In the genomic region with DNA sequence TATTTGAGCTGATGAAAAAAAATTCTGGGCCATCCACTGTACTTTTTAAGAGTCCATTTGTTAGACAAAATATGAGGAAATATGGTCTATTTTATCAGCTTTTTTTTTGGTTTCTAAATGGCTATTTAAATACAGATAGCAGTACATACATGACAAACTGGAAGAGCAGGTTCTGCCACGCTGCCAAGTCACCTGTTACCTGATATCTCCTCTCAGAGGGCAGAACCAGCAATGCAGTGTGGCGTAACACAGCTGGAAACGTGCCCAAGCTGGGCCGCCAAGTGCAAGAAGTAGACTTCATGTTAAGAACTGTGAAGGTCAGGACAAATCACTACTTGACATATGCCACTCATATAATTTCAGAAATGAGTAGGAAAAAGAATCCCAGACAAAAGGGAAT, we compare ENCODE assay signal across 15 cellular contexts. TPM values are rescaled to one million over a fixed set of nuclear protein-coding genes. Genes with fewer than 3 reads are reported as not detected.
DNase-seq lines count a peak whose midpoint lies in the region; ATAC-seq and TF ChIP-seq lines count a peak whose summit lies in the region.
"Had no signal": no experiment of that assay in that cellular context is flagged by ENCODE, and none has a peak within 500 bp of the region (broad histone marks: within the 10 kb centered on the region; RNA-seq: fewer than 3 reads in every experiment).

No MANE protein-coding gene starts in this region.

- H3K4me1 ChIP-seq in foreskin keratinocyte (no peaks in the 10 kb centered on the region), stomach (peaks cover 23 to 31% (median 26%) of the 10 kb centered on the region in 4 donors)

- 10 to 41% (median 26%) methylated on average over 4 of the region's 4 CpGs for WGBS in stomach, 5 donors

- intact Hi-C loops in stomach (cut with DNase I; ENCODE audit: low total_unique reads): no loop called here

- no peak overlapping the region for H3K4me3 ChIP-seq in stomach
- H3K4me3 ChIP-seq: tibial nerve had no signal

- ATAC-seq in foreskin keratinocyte: peak; percentile 88
- ATAC-seq in GM21515 (IDR thresholded peaks at IDR 0.05; ENCODE audit: unreplicated experiment): no peak
- ATAC-seq in GM19455 (IDR thresholded peaks at IDR 0.05; ENCODE audit: unreplicated experiment): no peak
- ATAC-seq: activated naive CD4-positive, alpha-beta T cell treated with anti-CD3 and anti-CD28 coated beads, Interleukin-2, amount 50 U/mL, for 72 hours; naive thymus-derived CD8-positive, alpha-beta T cell had no signal

- H3K27ac ChIP-seq in foreskin keratinocyte (no peak overlapping the region), stomach (peak overlapping the region in 4 of 5 donors; percentile 70 to 80 (median 76))
- H3K27ac ChIP-seq: 22Rv1, tibial nerve had no signal

- peaks cover 72% of the 10 kb centered on the region for H3K27me3 ChIP-seq in foreskin keratinocyte
- H3K27me3 ChIP-seq in stomach: peaks cover 0 to 68% (median 41%) of the 10 kb centered on the region in 3 donors

- no peaks in the 10 kb centered on the region for H3K36me3 ChIP-seq in stomach
- H3K36me3 ChIP-seq: tibial nerve had no signal

- peak; percentile 38 for TF ChIP-seq CTCF in foreskin keratinocyte (conservative IDR thresholded peaks at IDR 0.05)
- peak in 1 of 7 experiments; percentile 6 for TF ChIP-seq CTCF in stomach (IDR thresholded peaks at IDR 0.05)

- DNase-seq in DMS 273 (lab: John Stamatoyannopoulos, UW; ENCODE audit: unreplicated experiment): peak; percentile 23
- no peak for DNase-seq in DMS 273 treated with DMSO at 0.1 percent for 48 hours (lab: John Stamatoyannopoulos, UW)
- DNase-seq in NCI-H345 treated with DMSO at 0.1 percent for 48 hours (lab: John Stamatoyannopoulos, UW; ENCODE audit: unreplicated experiment): peak; percentile 88
- peak in 1 of 2 donors; percentile 80 for DNase-seq in foreskin keratinocyte
- peak; percentile 97 for DNase-seq in stomach
- no peak for DNase-seq in NCI-H1694 (lab: John Stamatoyannopoulos, UW)
- DNase-seq: CD8-positive, alpha-beta memory T cell; naive thymus-derived CD8-positive, alpha-beta T cell had no signal

- no peaks in the 10 kb centered on the region for H3K9me3 ChIP-seq in stomach
- H3K9me3 ChIP-seq: tibial nerve had no signal

- TF ChIP-seq POLR2A in stomach (IDR thresholded peaks at IDR 0.05): no peak

- no peak for TF ChIP-seq EP300 in stomach (IDR thresholded peaks at IDR 0.05)

RNA-seq across cellular contexts. Expression of a gene that starts 8.1 kb away (rescaled TPM):
- total RNA-seq in foreskin keratinocyte: 0.10 TPM in 1 of 2 replicates, not detected in the other
- 0.02 TPM in 1 of 2 replicates, not detected in the other for polyA plus RNA-seq in foreskin keratinocyte
- total RNA-seq in stomach: 1 to 10 TPM in 2 of 5 donors, not detected in 3; 4.1 to 4.6 TPM
- polyA plus RNA-seq in stomach: 1 to 10 TPM in 1 of 3 donors, under 1 TPM in 2; 0.53 to 1.8 (median 0.62) TPM
- total RNA-seq: CD8-positive, alpha-beta memory T cell; cerebellum; naive thymus-derived CD8-positive, alpha-beta T cell; skeletal muscle tissue; tibial nerve had no signal
- polyA plus RNA-seq: CD8-positive, alpha-beta memory T cell; naive thymus-derived CD8-positive, alpha-beta T cell had no signal

RNA-seq across cellular contexts. Expression of a gene that starts 14.4 kb away (rescaled TPM):
- 0.42 and 1.9 TPM in 2 replicates for total RNA-seq in foreskin keratinocyte
- 0.93 and 2.9 TPM in 2 replicates for polyA plus RNA-seq in foreskin keratinocyte
- 10 to 100 TPM in 1 of 5 donors, 1 to 10 TPM in 2, under 1 TPM in 1, not detected in 1; 0.55 to 32.1 (median 4.5) TPM for total RNA-seq in stomach
- 1 to 10 TPM; 6.4 to 8.5 (median 6.7) TPM for polyA plus RNA-seq in stomach
- total RNA-seq: activated naive CD4-positive, alpha-beta T cell treated with anti-CD3 and anti-CD28 coated beads, Interleukin-2, amount 50 U/mL, for 72 hours; cerebellum; naive thymus-derived CD8-positive, alpha-beta T cell; skeletal muscle tissue had no signal
- polyA plus RNA-seq: naive thymus-derived CD8-positive, alpha-beta T cell had no signal

RNA-seq across cellular contexts. Expression of a gene that starts 46.0 kb away (rescaled TPM):
- not detected in 2 replicates for total RNA-seq in foreskin keratinocyte
- polyA plus RNA-seq in foreskin keratinocyte: not detected in 2 replicates
- total RNA-seq in stomach: not detected
- polyA plus RNA-seq in stomach: not detected
- total RNA-seq: activated naive CD4-positive, alpha-beta T cell treated with anti-CD3 and anti-CD28 coated beads, Interleukin-2, amount 50 U/mL, for 72 hours; naive thymus-derived CD8-positive, alpha-beta T cell; skeletal muscle tissue; tibial nerve had no signal
- polyA plus RNA-seq: CD8-positive, alpha-beta memory T cell; naive thymus-derived CD8-positive, alpha-beta T cell had no signal

RNA-seq across cellular contexts. Expression of a gene that starts 59.0 kb away (rescaled TPM):
- 47.2 and 63.1 TPM in 2 replicates for total RNA-seq in foreskin keratinocyte
- 44.5 and 49.1 TPM in 2 replicates for polyA plus RNA-seq in foreskin keratinocyte
- total RNA-seq in stomach: 10 to 100 TPM in 1 of 5 donors, 1 to 10 TPM in 2, under 1 TPM in 1, not detected in 1; 0.89 to 26.1 (median 1.6) TPM
- 10 to 100 TPM in 1 of 3 donors, 1 to 10 TPM in 2; 4.3 to 11.5 (median 8.0) TPM for polyA plus RNA-seq in stomach
- total RNA-seq: activated naive CD4-positive, alpha-beta T cell treated with anti-CD3 and anti-CD28 coated beads, Interleukin-2, amount 50 U/mL, for 72 hours; CD8-positive, alpha-beta memory T cell; naive thymus-derived CD8-positive, alpha-beta T cell had no signal
- polyA plus RNA-seq: CD8-positive, alpha-beta memory T cell; naive thymus-derived CD8-positive, alpha-beta T cell had no signal

Comparison
In these comparisons a context has a peak if more than half of its experiments do, and no peak if none do; other contexts are left out.
1. DNase-seq: peak in DMS 273 (single experiment), NCI-H345 treated with DMSO at 0.1 percent for 48 hours (single experiment) and stomach (single experiment); none in DMS 273 treated with DMSO at 0.1 percent for 48 hours (single experiment) and NCI-H1694 (single experiment).